Comparison of ENCODE assay signal across 8 cellular contexts in genomic region chr5:142600611-142601360, GRCh38.
A peak's percentile ranks its signal among the peaks of the same experiment; 100 is the strongest.
DNase-seq lines count a peak whose midpoint lies in the region; ATAC-seq and TF ChIP-seq lines count a peak whose summit lies in the region.

No MANE protein-coding gene starts in this region.

- no peaks in the 10 kb centered on the region for H3K27me3 ChIP-seq in trophoblast cell (ENCODE audit: insufficient read depth, low read length)

- no peak overlapping the region for H3K23ac ChIP-seq in trophoblast cell (ENCODE audit: low read length)

- H2BK120ac ChIP-seq in trophoblast cell (ENCODE audit: insufficient read depth, low read length, poor library complexity) = no peak overlapping the region

- H3K14ac ChIP-seq in trophoblast cell (ENCODE audit: low read length) = no peak overlapping the region

- no peak overlapping the region for H3K4ac ChIP-seq in trophoblast cell (ENCODE audit: low read depth, low read length)

- no peaks in the 10 kb centered on the region for H3K9me3 ChIP-seq in trophoblast cell (ENCODE audit: insufficient read depth, low read depth, low read length)

- in situ Hi-C loops in Caki2 (cut with HindIII; ENCODE audit: low pct_unique_long_range_greater_than_20kb, low sequenced_read_pairs) = loop anchor here (25.0 kb wide), 1 partner anchor 287 kb away; no protein-coding TSS in a partner anchor

- no CpG with 5 or more reads among the region's 20 CpGs for WGBS in trophoblast cell (ENCODE audit: extremely low coverage, insufficient coverage, insufficient read length)

- no peak overlapping the region for H3K27ac ChIP-seq in trophoblast cell (ENCODE audit: low read depth, low read length)

- no peak overlapping the region for H3K9ac ChIP-seq in trophoblast cell (ENCODE audit: low read length)

- no peak overlapping the region for H2AFZ ChIP-seq in trophoblast cell (ENCODE audit: insufficient read depth, low read length, poor library complexity)

- no peak overlapping the region for H3K18ac ChIP-seq in trophoblast cell (ENCODE audit: low read length)

- no peaks in the 10 kb centered on the region for H3K79me2 ChIP-seq in trophoblast cell (ENCODE audit: control insufficient read depth, insufficient read depth, low read length, poor library complexity)

- H2AK5ac ChIP-seq in trophoblast cell (ENCODE audit: low read length) = no peak overlapping the region

- ATAC-seq in HG03521 (IDR thresholded peaks at IDR 0.05; ENCODE audit: unreplicated experiment) (no peak), HG03354 (IDR thresholded peaks at IDR 0.05; ENCODE audit: poor library complexity, severe bottlenecking, unreplicated experiment) (no peak)

- peaks cover 0 to 4% of the 10 kb centered on the region in 2 experiments for H3K4me1 ChIP-seq in trophoblast cell (ENCODE audit: control insufficient read depth in 1 of 2, insufficient read depth in 2 of 2, low read length in 2 of 2)

- H4K8ac ChIP-seq in trophoblast cell (ENCODE audit: low read depth, low read length) = no peak overlapping the region

- no peaks in the 10 kb centered on the region for H3K79me1 ChIP-seq in trophoblast cell (ENCODE audit: low read length)

- H3K4me3 ChIP-seq in foreskin fibroblast (ENCODE audit: low read depth in 1 of 2, low read length in 2 of 2) (peak overlapping the region; percentile 5 to 27), trophoblast cell (ENCODE audit: low read depth, low read length) (no peak overlapping the region)

- no peak for TF ChIP-seq CTCF in foreskin fibroblast (IDR thresholded peaks at IDR 0.05; ENCODE audit: low read depth, low read length)

- no peak overlapping the region for H2BK12ac ChIP-seq in trophoblast cell (ENCODE audit: low read length)

- H4K91ac ChIP-seq in trophoblast cell (ENCODE audit: low read depth, low read length) = no peak overlapping the region

- H3K36me3 ChIP-seq in trophoblast cell (ENCODE audit: control insufficient read depth in 1 of 2, insufficient read depth in 2 of 2, low read length in 2 of 2) = no peaks in the 10 kb centered on the region

- DNase-seq in Caki2 (ENCODE audit: low read depth) = peak; percentile 88
- DNase-seq in SHP77 (lab: John Stamatoyannopoulos, UW) = peak; percentile 39 to 70
- DNase-seq in foreskin fibroblast = peak; percentile 57 to 80
- DNase-seq in trophoblast cell = peak; percentile 85 to 91
- DNase-seq in RPMI8226 = no peak
- no peak for DNase-seq in activated CD8-positive, alpha-beta memory T cell treated with anti-CD3 and anti-CD28 coated beads, Interleukin-2, amount 50 U/mL, for 4 hours

- no peak overlapping the region for H2BK5ac ChIP-seq in trophoblast cell (ENCODE audit: low read depth, low read length, poor library complexity)

- no peak overlapping the region for H3K4me2 ChIP-seq in trophoblast cell (ENCODE audit: low read length)

- no peak overlapping the region for H4K12ac ChIP-seq in trophoblast cell (ENCODE audit: low read depth, low read length)

Comparison
In these comparisons a context has a peak if more than half of its experiments do, and no peak if none do; other contexts are left out.
1. DNase-seq: peak in Caki2 (single experiment), SHP77 (2 of 2), foreskin fibroblast (2 of 2) and trophoblast cell (2 of 2); none in RPMI8226 (single experiment) and activated CD8-positive, alpha-beta memory T cell treated with anti-CD3 and anti-CD28 coated beads, Interleukin-2, amount 50 U/mL, for 4 hours (single experiment).